Comparison of ENCODE assay signal across 1 cellular context in the genomic region with DNA sequence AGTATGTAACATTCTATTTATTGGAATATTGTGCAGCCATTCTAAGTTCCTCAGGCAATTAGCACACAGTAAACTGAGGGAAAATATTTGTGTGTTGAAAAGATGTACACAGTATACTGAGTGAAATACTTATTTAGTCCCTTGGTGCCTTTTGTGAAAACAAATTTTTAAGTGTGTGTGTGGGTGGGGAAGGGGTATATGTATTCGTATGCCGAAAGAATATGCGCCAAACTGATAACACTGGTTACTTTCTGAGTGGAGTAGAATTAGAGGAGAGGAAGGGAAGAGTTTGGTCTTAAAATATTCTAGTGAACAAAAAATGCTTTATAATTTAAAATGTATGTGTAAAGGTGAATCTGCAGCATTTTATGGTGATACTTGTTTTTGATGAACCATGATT.
TF ChIP-seq lines count a peak whose summit lies in the region.

No MANE protein-coding gene starts in this region.

TF ChIP-seq in GM23338, 12 proteins besides CTCF, POLR2A, EP300 and RAD21:
- TF ChIP-seq NANOG (IDR thresholded peaks at IDR 0.05; ENCODE audit: borderline replicate concordance), result no peak
- no peak for TF ChIP-seq STAT1 (IDR thresholded peaks at IDR 0.05; ENCODE audit: unreplicated experiment)
- TF ChIP-seq, protein P1, sequence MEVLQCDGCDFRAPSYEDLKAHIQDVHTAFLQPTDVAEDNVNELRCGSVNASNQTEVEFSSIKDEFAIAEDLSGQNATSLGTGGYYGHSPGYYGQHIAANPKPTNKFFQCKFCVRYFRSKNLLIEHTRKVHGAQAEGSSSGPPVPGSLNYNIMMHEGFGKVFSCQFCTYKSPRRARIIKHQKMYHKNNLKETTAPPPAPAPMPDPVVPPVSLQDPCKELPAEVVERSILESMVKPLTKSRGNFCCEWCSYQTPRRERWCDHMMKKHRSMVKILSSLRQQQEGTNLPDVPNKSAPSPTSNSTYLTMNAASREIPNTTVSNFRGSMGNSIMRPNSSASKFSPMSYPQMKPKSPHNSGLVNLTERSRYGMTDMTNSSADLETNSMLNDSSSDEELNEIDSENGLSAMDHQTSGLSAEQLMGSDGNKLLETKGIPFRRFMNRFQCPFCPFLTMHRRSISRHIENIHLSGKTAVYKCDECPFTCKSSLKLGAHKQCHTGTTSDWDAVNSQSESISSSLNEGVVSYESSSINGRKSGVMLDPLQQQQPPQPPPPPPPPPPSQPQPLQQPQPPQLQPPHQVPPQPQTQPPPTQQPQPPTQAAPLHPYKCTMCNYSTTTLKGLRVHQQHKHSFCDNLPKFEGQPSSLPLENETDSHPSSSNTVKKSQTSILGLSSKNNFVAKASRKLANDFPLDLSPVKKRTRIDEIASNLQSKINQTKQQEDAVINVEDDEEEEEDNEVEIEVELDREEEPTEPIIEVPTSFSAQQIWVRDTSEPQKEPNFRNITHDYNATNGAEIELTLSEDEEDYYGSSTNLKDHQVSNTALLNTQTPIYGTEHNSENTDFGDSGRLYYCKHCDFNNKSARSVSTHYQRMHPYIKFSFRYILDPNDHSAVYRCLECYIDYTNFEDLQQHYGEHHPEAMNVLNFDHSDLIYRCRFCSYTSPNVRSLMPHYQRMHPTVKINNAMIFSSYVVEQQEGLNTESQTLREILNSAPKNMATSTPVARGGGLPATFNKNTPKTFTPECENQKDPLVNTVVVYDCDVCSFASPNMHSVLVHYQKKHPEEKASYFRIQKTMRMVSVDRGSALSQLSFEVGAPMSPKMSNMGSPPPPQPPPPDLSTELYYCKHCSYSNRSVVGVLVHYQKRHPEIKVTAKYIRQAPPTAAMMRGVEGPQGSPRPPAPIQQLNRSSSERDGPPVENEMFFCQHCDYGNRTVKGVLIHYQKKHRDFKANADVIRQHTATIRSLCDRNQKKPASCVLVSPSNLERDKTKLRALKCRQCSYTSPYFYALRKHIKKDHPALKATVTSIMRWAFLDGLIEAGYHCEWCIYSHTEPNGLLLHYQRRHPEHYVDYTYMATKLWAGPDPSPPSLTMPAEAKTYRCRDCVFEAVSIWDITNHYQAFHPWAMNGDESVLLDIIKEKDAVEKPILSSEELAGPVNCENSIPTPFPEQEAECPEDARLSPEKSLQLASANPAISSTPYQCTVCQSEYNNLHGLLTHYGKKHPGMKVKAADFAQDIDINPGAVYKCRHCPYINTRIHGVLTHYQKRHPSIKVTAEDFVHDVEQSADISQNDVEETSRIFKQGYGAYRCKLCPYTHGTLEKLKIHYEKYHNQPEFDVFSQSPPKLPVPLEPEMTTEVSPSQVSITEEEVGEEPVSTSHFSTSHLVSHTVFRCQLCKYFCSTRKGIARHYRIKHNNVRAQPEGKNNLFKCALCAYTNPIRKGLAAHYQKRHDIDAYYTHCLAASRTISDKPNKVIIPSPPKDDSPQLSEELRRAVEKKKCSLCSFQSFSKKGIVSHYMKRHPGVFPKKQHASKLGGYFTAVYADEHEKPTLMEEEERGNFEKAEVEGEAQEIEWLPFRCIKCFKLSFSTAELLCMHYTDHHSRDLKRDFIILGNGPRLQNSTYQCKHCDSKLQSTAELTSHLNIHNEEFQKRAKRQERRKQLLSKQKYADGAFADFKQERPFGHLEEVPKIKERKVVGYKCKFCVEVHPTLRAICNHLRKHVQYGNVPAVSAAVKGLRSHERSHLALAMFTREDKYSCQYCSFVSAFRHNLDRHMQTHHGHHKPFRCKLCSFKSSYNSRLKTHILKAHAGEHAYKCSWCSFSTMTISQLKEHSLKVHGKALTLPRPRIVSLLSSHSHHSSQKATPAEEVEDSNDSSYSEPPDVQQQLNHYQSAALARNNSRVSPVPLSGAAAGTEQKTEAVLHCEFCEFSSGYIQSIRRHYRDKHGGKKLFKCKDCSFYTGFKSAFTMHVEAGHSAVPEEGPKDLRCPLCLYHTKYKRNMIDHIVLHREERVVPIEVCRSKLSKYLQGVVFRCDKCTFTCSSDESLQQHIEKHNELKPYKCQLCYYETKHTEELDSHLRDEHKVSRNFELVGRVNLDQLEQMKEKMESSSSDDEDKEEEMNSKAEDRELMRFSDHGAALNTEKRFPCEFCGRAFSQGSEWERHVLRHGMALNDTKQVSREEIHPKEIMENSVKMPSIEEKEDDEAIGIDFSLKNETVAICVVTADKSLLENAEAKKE (CRISPR knock-in tag; IDR thresholded peaks at IDR 0.05), result no peak
- TF ChIP-seq EZH2 (IDR thresholded peaks at IDR 0.05; ENCODE audit: low read depth, unreplicated experiment), result no peak
- TF ChIP-seq EZH2phosphoT487 (IDR thresholded peaks at IDR 0.05; ENCODE audit: unreplicated experiment), result no peak
- TF ChIP-seq ZNF114 (CRISPR knock-in tag; IDR thresholded peaks at IDR 0.05), result no peak
